In genomic region chrX:18984381-18985185, GRCh38 we compare ENCODE assay signal across 8 cellular contexts. TPM values are rescaled to one million over a fixed set of nuclear protein-coding genes. Genes with fewer than 3 reads are reported as not detected.
DNase-seq lines count a peak whose midpoint lies in the region; ATAC-seq and TF ChIP-seq lines count a peak whose summit lies in the region.

No MANE protein-coding gene starts in this region.

- intact Hi-C loops in A673 (cut with micrococcal nuclease; ENCODE audit: unreplicated experiment) = no loop called here

- H3K9me3 ChIP-seq in A673 (ENCODE audit: low read depth, low read length, poor library complexity, severe bottlenecking) = no peaks in the 10 kb centered on the region
- peaks cover 12% of the 10 kb centered on the region for H3K9me3 ChIP-seq in iPS-18a (ENCODE audit: control insufficient read depth, low read depth, low read length)
- H3K9me3 ChIP-seq in skeletal muscle tissue (ENCODE audit: control insufficient read depth in 3 of 3, low read length in 3 of 3) = no peaks in the 10 kb centered on the region

- peak; percentile 33; the same call in 1 of the 2 replicates for TF ChIP-seq CTCF in A673 (conservative IDR thresholded peaks at IDR 0.05; ENCODE audit: low read depth, low read length)
- peak; percentile 45 to 68 for TF ChIP-seq CTCF in brain (conservative IDR thresholded peaks at IDR 0.05)

- no peaks in the 10 kb centered on the region for H3K36me3 Mint-ChIP-seq in brain

- no peaks in the 10 kb centered on the region for H3K27me3 ChIP-seq in A673 (replicated peaks; ENCODE audit: insufficient read depth, low read depth, low read length, poor library complexity)
- H3K27me3 ChIP-seq in iPS-18a (ENCODE audit: control insufficient read depth, insufficient read depth, low read length) = no peaks in the 10 kb centered on the region
- H3K27me3 ChIP-seq in skeletal muscle tissue (ENCODE audit: control insufficient read depth in 3 of 3, insufficient read depth in 3 of 3, low read length in 3 of 3) = no peaks in the 10 kb centered on the region

- H3K9me3 Mint-ChIP-seq in brain = peaks cover 0 to 4% (median 0%) of the 10 kb centered on the region in 5 experiments

- no peaks in the 10 kb centered on the region for H3K27me3 Mint-ChIP-seq in brain

- H3K36me3 ChIP-seq in A673 (ENCODE audit: insufficient read depth, low read length, poor library complexity, severe bottlenecking) (peaks cover 17% of the 10 kb centered on the region), iPS-18a (ENCODE audit: control insufficient read depth, low read depth, low read length) (no peaks in the 10 kb centered on the region), skeletal muscle tissue (ENCODE audit: control insufficient read depth in 3 of 3, insufficient read depth in 3 of 3, low read length in 3 of 3) (peaks cover 0 to 2% (median 0%) of the 10 kb centered on the region in 3 donors)

- H3K4me1 ChIP-seq in A673 (ENCODE audit: insufficient read depth, low read length, poor library complexity, severe bottlenecking) (no peaks in the 10 kb centered on the region), iPS-18a (ENCODE audit: control insufficient read depth, low read depth, low read length) (no peaks in the 10 kb centered on the region), skeletal muscle tissue (ENCODE audit: control insufficient read depth in 3 of 3, insufficient read depth in 3 of 3, low read length in 3 of 3) (peaks cover 5 to 8% (median 8%) of the 10 kb centered on the region in 3 donors)

- peak overlapping the region; percentile 81 to 89 (median 87) for H3K4me3 Mint-ChIP-seq in brain

- DNase-seq in A673 (ENCODE audit: low spot score) (peak; percentile 84), NCI-H2107 treated with DMSO at 0.1 percent for 48 hours (lab: John Stamatoyannopoulos, UW; ENCODE audit: unreplicated experiment) (peak; percentile 84), UCSD-AML1 (lab: John Stamatoyannopoulos, UW; ENCODE audit: unreplicated experiment) (peak; percentile 86)

- BruUV-seq in A673 (replicated peaks; lab: Mats Ljungman, UMichigan) = no TSS peak

- peaks cover 18% of the 10 kb centered on the region for H3K4me1 Mint-ChIP-seq in brain

- CTCF ChIA-PET in A673 (lab: Charles Lee) = no interaction called here

- H3K4me3 ChIP-seq in A673 (ENCODE audit: low read depth, low read length, poor library complexity, severe bottlenecking) (peak overlapping the region; percentile 78), iPS-18a (ENCODE audit: low read length) (peak overlapping the region; percentile 64), skeletal muscle tissue (ENCODE audit: low read length in 3 of 3) (peak overlapping the region; percentile 68 to 85 (median 77))

- H3K9ac ChIP-seq in iPS-18a (ENCODE audit: low read length) (peak overlapping the region; percentile 35), skeletal muscle tissue (ENCODE audit: low read depth in 1 of 3, low read length in 3 of 3) (peak overlapping the region; percentile 69 to 83 (median 82))

- POLR2A ChIA-PET in A673 (lab: Charles Lee; ENCODE audit: low non-redundant PET) = no interaction called here

- H3K27ac Mint-ChIP-seq in brain = peak overlapping the region; percentile 65 to 93 (median 69)

- ATAC-seq in GM18861 (IDR thresholded peaks at IDR 0.05; ENCODE audit: unreplicated experiment) (peak; percentile 65), HG03066 (IDR thresholded peaks at IDR 0.05; ENCODE audit: low read depth, unreplicated experiment) (peak; percentile 77)

- H3K27ac ChIP-seq in A673 (ENCODE audit: low read depth, low read length, poor library complexity, severe bottlenecking) = peak overlapping the region; percentile 88
- H3K27ac ChIP-seq in iPS-18a (ENCODE audit: low read length) = no peak overlapping the region
- peak overlapping the region; percentile 87 for H3K27ac ChIP-seq in skeletal muscle tissue (ENCODE audit: low read depth, low read length)

RNA-seq across cellular contexts. Expression of gene PHKA2, which starts 0.7 kb away (rescaled TPM):
- total RNA-seq in A673 (2021) = 31.4 and 42.2 TPM in 2 replicates
- polyA plus RNA-seq in brain (ENCODE audit: insufficient read depth, low read depth, low replicate concordance) = 8.7 TPM
- 17.2 TPM for total RNA-seq in skeletal muscle tissue
